Comparison of ENCODE assay signal across 18 cellular contexts in the genomic region with DNA sequence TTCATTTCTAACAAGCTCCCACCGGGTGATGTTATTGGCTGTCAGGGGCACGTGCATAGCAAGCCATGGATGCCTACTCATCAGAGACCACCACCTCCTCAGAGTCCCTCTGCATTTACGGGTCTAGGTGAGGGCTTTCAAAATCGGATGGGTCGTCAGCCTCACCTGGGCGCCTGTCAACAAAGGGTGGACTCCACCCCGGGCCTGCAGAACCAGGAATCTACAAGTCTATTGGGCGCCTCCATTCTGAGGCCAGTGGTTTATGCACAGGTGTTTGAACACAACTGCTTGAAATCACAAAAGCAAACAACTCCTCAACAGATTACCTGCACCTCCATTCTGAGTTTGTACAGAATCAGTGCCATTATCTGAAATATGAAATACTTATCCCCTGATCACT.
"Had no signal": no experiment of that assay in that cellular context is flagged by ENCODE, and none has a peak within 500 bp of the region (broad histone marks: within the 10 kb centered on the region; RNA-seq: fewer than 3 reads in every experiment).

No MANE protein-coding gene starts in this region.

- H3K27ac ChIP-seq: breast epithelium, heart right ventricle, prostate gland, spleen had no signal

- H3K4me3 ChIP-seq: ascending aorta, breast epithelium, heart right ventricle, prostate gland, spleen, thoracic aorta had no signal

- H3K9me3 ChIP-seq: ascending aorta, breast epithelium, prostate gland, thoracic aorta had no signal

- DNase-seq: activated CD4-positive, alpha-beta memory T cell treated with anti-CD3 and anti-CD28 coated beads for 36 hours; activated CD4-positive, alpha-beta T cell treated with anti-CD3 and anti-CD28 coated beads for 1 hour; activated naive CD4-positive, alpha-beta T cell treated with anti-CD3 and anti-CD28 coated beads, Interleukin-2, amount 10 ng/mL, durations not matched to agents 7 days and 5 days; activated T-cell treated with anti-CD3 and anti-CD28 coated beads, Interleukin-2, amount 50 U/mL, for 24 hours; endodermal cell; heart right ventricle; left cardiac atrium; midbrain; naive thymus-derived CD8-positive, alpha-beta T cell; nucleus accumbens; spleen; stimulated activated CD4-positive, alpha-beta T cell treated with anti-CD3 and anti-CD28 coated beads, Interleukin-1b, Interleukin-23, amount 100 ng/mL, for 48 hours; T-helper 1 cell; T1000 had no signal

- H3K27me3 ChIP-seq: ascending aorta, breast epithelium, heart right ventricle, spleen had no signal

- H3K4me1 ChIP-seq: breast epithelium, spleen had no signal

- H3K36me3 ChIP-seq: ascending aorta, breast epithelium, heart right ventricle, prostate gland, spleen, thoracic aorta had no signal
